Comparison of ENCODE assay signal across 3 cellular contexts in the genomic region with DNA sequence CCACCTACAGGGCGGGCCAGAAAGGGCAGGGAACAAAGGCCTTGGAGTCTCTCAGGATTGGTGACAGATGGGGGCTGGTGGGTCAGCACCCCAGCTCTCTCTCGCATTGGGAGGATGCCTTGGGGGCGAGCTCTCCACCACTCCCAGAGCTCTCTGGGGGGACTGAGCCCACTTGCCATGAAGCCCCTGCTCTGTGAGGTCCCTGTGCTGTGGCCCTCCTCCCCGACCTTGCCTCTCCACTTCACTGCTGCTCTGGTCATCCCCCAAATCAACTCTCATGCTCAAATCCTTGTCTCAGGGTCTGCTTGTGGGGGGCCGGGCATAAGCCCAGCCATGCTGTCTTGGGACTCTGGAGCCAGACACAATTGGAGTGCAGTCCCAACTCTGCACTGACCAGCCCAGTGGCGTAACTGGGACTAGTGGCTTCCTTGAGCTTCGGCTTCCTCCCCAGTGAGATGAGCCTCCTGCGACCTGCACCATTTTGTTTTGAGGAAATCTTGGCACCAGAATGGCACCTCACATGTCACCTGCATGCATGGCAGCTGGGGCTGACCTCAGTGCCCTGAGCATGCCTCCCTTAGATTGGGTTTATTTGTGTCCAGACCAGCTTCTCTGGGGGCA.
TF ChIP-seq lines count a peak whose summit lies in the region.

No MANE protein-coding gene starts in this region.

TF ChIP-seq in IMR-90, 13 proteins besides CTCF, POLR2A, EP300 and RAD21:
- TF ChIP-seq FOS (IDR thresholded peaks at IDR 0.05; ENCODE audit: low read depth, low read length) (no peak), CHD1 (IDR thresholded peaks at IDR 0.05; ENCODE audit: low read depth, low read length) (no peak), RFX5 (IDR thresholded peaks at IDR 0.05; ENCODE audit: low read depth, low read length) (no peak), NFE2L2 (IDR thresholded peaks at IDR 0.05; ENCODE audit: low read depth, low read length) (no peak), CEBPB (IDR thresholded peaks at IDR 0.05; ENCODE audit: low read depth, low read length) (no peak), RCOR1 (IDR thresholded peaks at IDR 0.05; ENCODE audit: insufficient replicate concordance, low read length) (no peak), MAZ (IDR thresholded peaks at IDR 0.05; ENCODE audit: borderline replicate concordance, low read depth, low read length) (no peak), MAFK (IDR thresholded peaks at IDR 0.05; ENCODE audit: low read depth, low read length) (no peak), BHLHE40 (IDR thresholded peaks at IDR 0.05; ENCODE audit: low read depth, low read length) (no peak)
- TF ChIP-seq, protein P1, sequence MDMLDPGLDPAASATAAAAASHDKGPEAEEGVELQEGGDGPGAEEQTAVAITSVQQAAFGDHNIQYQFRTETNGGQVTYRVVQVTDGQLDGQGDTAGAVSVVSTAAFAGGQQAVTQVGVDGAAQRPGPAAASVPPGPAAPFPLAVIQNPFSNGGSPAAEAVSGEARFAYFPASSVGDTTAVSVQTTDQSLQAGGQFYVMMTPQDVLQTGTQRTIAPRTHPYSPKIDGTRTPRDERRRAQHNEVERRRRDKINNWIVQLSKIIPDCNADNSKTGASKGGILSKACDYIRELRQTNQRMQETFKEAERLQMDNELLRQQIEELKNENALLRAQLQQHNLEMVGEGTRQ (IDR thresholded peaks at IDR 0.05; ENCODE audit: low read depth, low read length), result no peak
- TF ChIP-seq, protein P2, sequence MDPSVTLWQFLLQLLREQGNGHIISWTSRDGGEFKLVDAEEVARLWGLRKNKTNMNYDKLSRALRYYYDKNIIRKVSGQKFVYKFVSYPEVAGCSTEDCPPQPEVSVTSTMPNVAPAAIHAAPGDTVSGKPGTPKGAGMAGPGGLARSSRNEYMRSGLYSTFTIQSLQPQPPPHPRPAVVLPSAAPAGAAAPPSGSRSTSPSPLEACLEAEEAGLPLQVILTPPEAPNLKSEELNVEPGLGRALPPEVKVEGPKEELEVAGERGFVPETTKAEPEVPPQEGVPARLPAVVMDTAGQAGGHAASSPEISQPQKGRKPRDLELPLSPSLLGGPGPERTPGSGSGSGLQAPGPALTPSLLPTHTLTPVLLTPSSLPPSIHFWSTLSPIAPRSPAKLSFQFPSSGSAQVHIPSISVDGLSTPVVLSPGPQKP (IDR thresholded peaks at IDR 0.05; ENCODE audit: borderline replicate concordance, low read depth, low read length), result no peak

TF ChIP-seq in GM12878, 131 proteins besides CTCF, POLR2A, EP300 and RAD21 (continues in another document):
- TF ChIP-seq FOXM1 (IDR thresholded peaks at IDR 0.05; ENCODE audit: low read depth, low read length), result no peak
- TF ChIP-seq EZH2 (IDR thresholded peaks at IDR 0.05; ENCODE audit: borderline replicate concordance, control insufficient read depth, low read depth, low read length), result no peak
- TF ChIP-seq MYC (IDR thresholded peaks at IDR 0.05; ENCODE audit: insufficient read depth, insufficient read length, insufficient replicate concordance, low read length, severe bottlenecking), result no peak
- TF ChIP-seq, protein P3, sequence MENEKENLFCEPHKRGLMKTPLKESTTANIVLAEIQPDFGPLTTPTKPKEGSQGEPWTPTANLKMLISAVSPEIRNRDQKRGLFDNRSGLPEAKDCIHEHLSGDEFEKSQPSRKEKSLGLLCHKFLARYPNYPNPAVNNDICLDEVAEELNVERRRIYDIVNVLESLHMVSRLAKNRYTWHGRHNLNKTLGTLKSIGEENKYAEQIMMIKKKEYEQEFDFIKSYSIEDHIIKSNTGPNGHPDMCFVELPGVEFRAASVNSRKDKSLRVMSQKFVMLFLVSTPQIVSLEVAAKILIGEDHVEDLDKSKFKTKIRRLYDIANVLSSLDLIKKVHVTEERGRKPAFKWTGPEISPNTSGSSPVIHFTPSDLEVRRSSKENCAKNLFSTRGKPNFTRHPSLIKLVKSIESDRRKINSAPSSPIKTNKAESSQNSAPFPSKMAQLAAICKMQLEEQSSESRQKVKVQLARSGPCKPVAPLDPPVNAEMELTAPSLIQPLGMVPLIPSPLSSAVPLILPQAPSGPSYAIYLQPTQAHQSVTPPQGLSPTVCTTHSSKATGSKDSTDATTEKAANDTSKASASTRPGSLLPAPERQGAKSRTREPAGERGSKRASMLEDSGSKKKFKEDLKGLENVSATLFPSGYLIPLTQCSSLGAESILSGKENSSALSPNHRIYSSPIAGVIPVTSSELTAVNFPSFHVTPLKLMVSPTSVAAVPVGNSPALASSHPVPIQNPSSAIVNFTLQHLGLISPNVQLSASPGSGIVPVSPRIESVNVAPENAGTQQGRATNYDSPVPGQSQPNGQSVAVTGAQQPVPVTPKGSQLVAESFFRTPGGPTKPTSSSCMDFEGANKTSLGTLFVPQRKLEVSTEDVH (IDR thresholded peaks at IDR 0.05; ENCODE audit: low read depth, partially characterized antibody), result no peak
- no peak for TF ChIP-seq RCOR1 (conservative IDR thresholded peaks at IDR 0.05; ENCODE audit: low read depth, low read length)
- TF ChIP-seq KAT2A (conservative IDR thresholded peaks at IDR 0.05; ENCODE audit: control insufficient read depth, low read depth, low read length), result no peak
- TF ChIP-seq, protein P1 (IDR thresholded peaks at IDR 0.05; ENCODE audit: borderline replicate concordance, low read depth, low read length), result no peak
- TF ChIP-seq ATF7 (IDR thresholded peaks at IDR 0.05; ENCODE audit: low read depth), result no peak
- no peak for TF ChIP-seq ZNF384 (IDR thresholded peaks at IDR 0.05; ENCODE audit: borderline replicate concordance, low read depth, low read length)
- TF ChIP-seq, protein P4, sequence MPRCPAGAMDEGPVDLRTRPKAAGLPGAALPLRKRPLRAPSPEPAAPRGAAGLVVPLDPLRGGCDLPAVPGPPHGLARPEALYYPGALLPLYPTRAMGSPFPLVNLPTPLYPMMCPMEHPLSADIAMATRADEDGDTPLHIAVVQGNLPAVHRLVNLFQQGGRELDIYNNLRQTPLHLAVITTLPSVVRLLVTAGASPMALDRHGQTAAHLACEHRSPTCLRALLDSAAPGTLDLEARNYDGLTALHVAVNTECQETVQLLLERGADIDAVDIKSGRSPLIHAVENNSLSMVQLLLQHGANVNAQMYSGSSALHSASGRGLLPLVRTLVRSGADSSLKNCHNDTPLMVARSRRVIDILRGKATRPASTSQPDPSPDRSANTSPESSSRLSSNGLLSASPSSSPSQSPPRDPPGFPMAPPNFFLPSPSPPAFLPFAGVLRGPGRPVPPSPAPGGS (IDR thresholded peaks at IDR 0.05; ENCODE audit: borderline replicate concordance, insufficient read depth, low read depth, low read length, poor library complexity, severe bottlenecking), result no peak
- TF ChIP-seq EGR1 (IDR thresholded peaks at IDR 0.05; ENCODE audit: borderline replicate concordance in 1 of 2, low read depth in 2 of 2, low read length in 2 of 2), result no peak
- TF ChIP-seq, protein P5, sequence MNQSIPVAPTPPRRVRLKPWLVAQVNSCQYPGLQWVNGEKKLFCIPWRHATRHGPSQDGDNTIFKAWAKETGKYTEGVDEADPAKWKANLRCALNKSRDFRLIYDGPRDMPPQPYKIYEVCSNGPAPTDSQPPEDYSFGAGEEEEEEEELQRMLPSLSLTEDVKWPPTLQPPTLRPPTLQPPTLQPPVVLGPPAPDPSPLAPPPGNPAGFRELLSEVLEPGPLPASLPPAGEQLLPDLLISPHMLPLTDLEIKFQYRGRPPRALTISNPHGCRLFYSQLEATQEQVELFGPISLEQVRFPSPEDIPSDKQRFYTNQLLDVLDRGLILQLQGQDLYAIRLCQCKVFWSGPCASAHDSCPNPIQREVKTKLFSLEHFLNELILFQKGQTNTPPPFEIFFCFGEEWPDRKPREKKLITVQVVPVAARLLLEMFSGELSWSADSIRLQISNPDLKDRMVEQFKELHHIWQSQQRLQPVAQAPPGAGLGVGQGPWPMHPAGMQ (IDR thresholded peaks at IDR 0.05; ENCODE audit: borderline replicate concordance), result no peak
- TF ChIP-seq ETV6 (conservative IDR thresholded peaks at IDR 0.05 in 1 of 2, IDR thresholded peaks at IDR 0.05 in 1 of 2; ENCODE audit: borderline replicate concordance in 1 of 2, low read depth in 1 of 2), result no peak
- TF ChIP-seq BACH1 (IDR thresholded peaks at IDR 0.05; ENCODE audit: borderline replicate concordance), result no peak

TF ChIP-seq in HepG2, 621 proteins besides CTCF, POLR2A, EP300 and RAD21:
- no peak for TF ChIP-seq NFYB (CRISPR knock-in tag; IDR thresholded peaks at IDR 0.05)
- TF ChIP-seq ZNF296 (CRISPR knock-in tag; conservative IDR thresholded peaks at IDR 0.05), result no peak
- no peak for TF ChIP-seq ZNF292 (CRISPR knock-in tag; IDR thresholded peaks at IDR 0.05; ENCODE audit: borderline replicate concordance, low read depth)
- TF ChIP-seq NR3C1 (CRISPR knock-in tag; IDR thresholded peaks at IDR 0.05), result no peak
- no peak for TF ChIP-seq TAF15 (IDR thresholded peaks at IDR 0.05; ENCODE audit: low read depth, low read length, poor library complexity, severe bottlenecking)
